ENCODE assay signal across 16 cellular contexts in genomic region chr13:58858870-58859371, GRCh38.
DNase-seq lines count a peak whose midpoint lies in the region; ATAC-seq and TF ChIP-seq lines count a peak whose summit lies in the region.
"Had no signal": no experiment of that assay in that cellular context is flagged by ENCODE, and none has a peak within 500 bp of the region (broad histone marks: within the 10 kb centered on the region; RNA-seq: fewer than 3 reads in every experiment).

No MANE protein-coding gene starts in this region.

- no peak overlapping the region for H3K4ac ChIP-seq in neuronal stem cell (ENCODE audit: low read length)

- no peaks in the 10 kb centered on the region for H3K79me1 ChIP-seq in neuronal stem cell (ENCODE audit: low read depth, low read length)

- no peaks in the 10 kb centered on the region for H3K4me1 ChIP-seq in neuronal stem cell (ENCODE audit: control insufficient read depth in 2 of 2, insufficient read depth in 1 of 2, low read depth in 1 of 2, low read length in 2 of 2)

- H3K23ac ChIP-seq in neuronal stem cell (ENCODE audit: low read depth, low read length, poor library complexity) = no peak overlapping the region

- no peak overlapping the region for H3K4me2 ChIP-seq in neuronal stem cell (ENCODE audit: insufficient read depth, low read length, poor library complexity, severe bottlenecking)

- no peak overlapping the region for H3K9ac ChIP-seq in neuronal stem cell (ENCODE audit: low read depth, low read length, poor library complexity)

- H3K4me3 ChIP-seq in neuronal stem cell (ENCODE audit: low read length in 2 of 2) (no peak overlapping the region), brain microvascular endothelial cell (ENCODE audit: low read depth, low read length) (no peak overlapping the region)

- no peak for TF ChIP-seq CTCF in brain microvascular endothelial cell (IDR thresholded peaks at IDR 0.05; ENCODE audit: low read depth, low read length, missing control alignments)

- no peak overlapping the region for H2BK15ac ChIP-seq in neuronal stem cell (ENCODE audit: low read length)

- WGBS in neuronal stem cell (ENCODE audit: extremely low coverage in 2 of 2, insufficient read length in 2 of 2, insufficient replicate concordance in 1 of 2), 2 donors = no CpG with 5 or more reads among the region's 37 CpGs

- peak; percentile 53 for ATAC-seq in stimulated activated naive CD8-positive, alpha-beta T cell treated with anti-CD3 and anti-CD28 coated beads, Interleukin-15, amount 100 ng/mL, for 72 hours
- no peak for ATAC-seq in stimulated activated naive CD8-positive, alpha-beta T cell treated with anti-CD3 and anti-CD28 coated beads, Interleukin-15, Interleukin-2, amounts not matched to agents 100 U/mL and 50 U/mL, for 24 hours

- in situ Hi-C loops in brain microvascular endothelial cell (cut with HindIII; ENCODE audit: low pct_ligation_motif_present, low sequenced_read_pairs) = no loop called here

- H4K8ac ChIP-seq in neuronal stem cell (ENCODE audit: low read depth, low read length) = no peak overlapping the region

- no peak overlapping the region for H3K18ac ChIP-seq in neuronal stem cell (ENCODE audit: low read length)

- no peak overlapping the region for H3K4me3 Mint-ChIP-seq in stimulated activated naive CD8-positive, alpha-beta T cell treated with anti-CD3 and anti-CD28 coated beads, Interleukin-15, amount 100 ng/mL, for 72 hours
- H3K4me3 Mint-ChIP-seq: CD14-positive monocyte; CD8-positive, alpha-beta memory T cell had no signal

- H3K27me3 Mint-ChIP-seq in stimulated activated naive CD8-positive, alpha-beta T cell treated with anti-CD3 and anti-CD28 coated beads, Interleukin-15, amount 100 ng/mL, for 72 hours = no peaks in the 10 kb centered on the region

- no peaks in the 10 kb centered on the region for H3K4me1 Mint-ChIP-seq in stimulated activated naive CD8-positive, alpha-beta T cell treated with anti-CD3 and anti-CD28 coated beads, Interleukin-15, amount 100 ng/mL, for 72 hours
- H3K4me1 Mint-ChIP-seq: CD14-positive monocyte; CD8-positive, alpha-beta memory T cell had no signal

- H3K27ac ChIP-seq in neuronal stem cell (replicated peaks; ENCODE audit: low read length) (no peak overlapping the region), brain microvascular endothelial cell (no peak overlapping the region)
- H3K27ac ChIP-seq: 22Rv1, HL-60 had no signal

- DNase-seq in DMS53 (lab: John Stamatoyannopoulos, UW) = peak; percentile 70
- DNase-seq in DMS53 treated with DMSO at 0.1 percent for 48 hours (lab: John Stamatoyannopoulos, UW; ENCODE audit: unreplicated experiment) = no peak
- DNase-seq in stimulated activated naive CD8-positive, alpha-beta T cell treated with anti-CD3 and anti-CD28 coated beads, Interleukin-15, amount 100 ng/mL, for 72 hours = no peak
- DNase-seq in stimulated activated naive CD8-positive, alpha-beta T cell treated with anti-CD3 and anti-CD28 coated beads, Interleukin-15, Interleukin-2, amounts not matched to agents 100 U/mL and 50 U/mL, for 24 hours = no peak
- DNase-seq in neuronal stem cell (ENCODE audit: low spot score) = no peak
- DNase-seq in brain microvascular endothelial cell = no peak
- DNase-seq in COLO668 (lab: John Stamatoyannopoulos, UW; ENCODE audit: unreplicated experiment) = no peak
- DNase-seq in globus pallidus (ENCODE audit: low spot score) = no peak
- DNase-seq: CD8-positive, alpha-beta memory T cell; DMS 273 treated with DMSO at 0.1 percent for 48 hours; DND-41; GF-D8; H7 had no signal

- H2BK12ac ChIP-seq in neuronal stem cell (ENCODE audit: low read length) = no peak overlapping the region

- H2AFZ ChIP-seq in neuronal stem cell (ENCODE audit: low read length) = peak overlapping the region; percentile 50

- H3K9me3 Mint-ChIP-seq in stimulated activated naive CD8-positive, alpha-beta T cell treated with anti-CD3 and anti-CD28 coated beads, Interleukin-15, amount 100 ng/mL, for 72 hours = peaks cover under 1 to 23% of the 10 kb centered on the region in 2 donors

- H2BK120ac ChIP-seq in neuronal stem cell (ENCODE audit: low read depth, low read length) = no peak overlapping the region

- no peak overlapping the region for H4K91ac ChIP-seq in neuronal stem cell (ENCODE audit: low read depth, low read length, poor library complexity)

- H3K27ac Mint-ChIP-seq in stimulated activated naive CD8-positive, alpha-beta T cell treated with anti-CD3 and anti-CD28 coated beads, Interleukin-15, amount 100 ng/mL, for 72 hours = no peak overlapping the region
- H3K27ac Mint-ChIP-seq: CD14-positive monocyte; CD8-positive, alpha-beta memory T cell had no signal

- peaks cover 0 to 4% of the 10 kb centered on the region in 2 donors for H3K9me3 ChIP-seq in neuronal stem cell (replicated peaks in 1 of 2; ENCODE audit: control insufficient read depth in 2 of 2, insufficient read depth in 1 of 2, low read depth in 1 of 2, low read length in 2 of 2)

- no peak overlapping the region for H2BK5ac ChIP-seq in neuronal stem cell (ENCODE audit: low read length)

- H3K36me3 ChIP-seq in neuronal stem cell (replicated peaks in 1 of 2; ENCODE audit: control insufficient read depth in 2 of 2, insufficient read depth in 2 of 2, low read length in 2 of 2) (no peaks in the 10 kb centered on the region), brain microvascular endothelial cell (replicated peaks) (no peaks in the 10 kb centered on the region)

- no peak overlapping the region for H3K14ac ChIP-seq in neuronal stem cell (ENCODE audit: low read length)

- no peaks in the 10 kb centered on the region for H3K27me3 ChIP-seq in neuronal stem cell (ENCODE audit: control insufficient read depth in 3 of 3, insufficient read depth in 3 of 3, low read depth in 1 of 3, low read length in 3 of 3)
- H3K27me3 ChIP-seq in brain microvascular endothelial cell (replicated peaks) = no peaks in the 10 kb centered on the region

- no peak overlapping the region for H2AK5ac ChIP-seq in neuronal stem cell (ENCODE audit: low read depth, low read length)
